9 cellular contexts compared by ENCODE assay signal in the genomic region with DNA sequence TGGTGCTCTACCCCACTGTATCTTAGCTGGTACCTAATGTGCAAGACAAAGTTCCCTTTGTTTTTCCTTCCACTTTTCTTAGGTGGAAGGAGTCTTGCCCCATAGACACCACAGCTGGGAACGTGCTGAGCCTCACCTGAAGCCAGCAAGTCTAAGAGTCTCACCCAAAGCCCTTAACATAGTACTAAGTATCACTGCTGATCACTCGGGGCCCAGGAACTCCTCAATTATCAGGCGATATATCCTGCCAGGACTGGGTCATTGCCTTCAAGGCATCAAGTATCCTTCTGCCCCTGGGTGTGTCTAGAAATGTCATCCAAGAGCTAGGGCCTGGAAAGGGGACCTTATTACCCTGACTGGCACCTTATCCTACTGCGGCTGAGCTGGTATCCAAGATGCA.
"Had no signal": no experiment of that assay in that cellular context is flagged by ENCODE, and none has a peak within 500 bp of the region (broad histone marks: within the 10 kb centered on the region; RNA-seq: fewer than 3 reads in every experiment).

No MANE protein-coding gene starts in this region.

- H3K27ac Mint-ChIP-seq: GM23338, H9, HFFc6 had no signal

- ATAC-seq: GM23338, HCT116 had no signal

- H3K36me3 ChIP-seq: HAP-1 had no signal

- DNase-seq: GM23248, GOT3, H7, H9, HCEC 1CT, HFFc6 had no signal

- H3K4me1 Mint-ChIP-seq: GM23338, H9 had no signal

- H3K4me3 ChIP-seq: GM23248, GM23338, HAP-1 had no signal

- H3K4me3 Mint-ChIP-seq: GM23338, H9, HFFc6 had no signal

- H3K4me1 ChIP-seq: HAP-1 had no signal

- H3K27ac ChIP-seq: GM23248 had no signal

- H3K9me3 ChIP-seq: HAP-1 had no signal
